9 cellular contexts compared by ENCODE assay signal in the genomic region with DNA sequence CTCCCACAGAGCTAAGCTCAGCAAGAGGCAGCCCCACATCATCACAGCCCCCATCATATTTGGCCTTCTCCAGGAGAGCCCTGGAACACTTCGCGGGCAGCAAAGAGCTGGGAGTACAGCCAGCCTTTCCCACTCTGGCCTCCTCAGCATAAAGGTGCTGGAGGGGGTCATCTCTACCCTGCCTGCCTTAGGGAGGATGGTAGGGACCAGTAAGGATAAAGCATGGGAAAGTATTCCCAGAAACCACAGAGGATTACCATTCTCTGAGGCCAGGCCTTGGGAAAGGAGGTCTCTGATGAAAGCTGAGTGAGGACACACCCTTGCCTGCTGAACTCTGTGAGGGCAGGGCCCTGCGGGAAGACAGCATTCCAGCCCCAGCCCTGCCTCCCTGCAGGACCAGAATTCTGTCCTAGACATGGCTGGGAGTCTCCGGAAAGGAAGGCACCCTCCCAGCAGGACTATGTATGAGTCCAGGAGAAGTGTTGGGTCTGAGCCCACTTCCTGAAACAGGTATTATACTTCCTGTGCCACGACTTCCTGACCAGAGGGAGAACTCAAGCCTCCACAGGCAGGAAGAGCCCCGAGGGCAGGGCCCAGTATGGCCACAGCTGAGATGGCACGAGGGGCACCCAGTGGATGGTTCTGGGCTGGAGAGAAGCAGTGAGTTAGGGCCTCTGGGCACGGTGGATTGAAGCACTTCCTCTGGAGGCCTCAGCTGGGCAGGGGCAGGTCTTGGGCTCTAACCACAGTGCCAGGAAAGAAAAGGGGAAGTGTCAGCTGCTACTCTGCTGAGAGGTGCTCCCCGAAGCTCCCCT. TPM values are rescaled to one million over a fixed set of nuclear protein-coding genes. Genes with fewer than 3 reads are reported as not detected.
DNase-seq lines count a peak whose midpoint lies in the region; ATAC-seq and TF ChIP-seq lines count a peak whose summit lies in the region.
"Had no signal": no experiment of that assay in that cellular context is flagged by ENCODE, and none has a peak within 500 bp of the region (broad histone marks: within the 10 kb centered on the region; RNA-seq: fewer than 3 reads in every experiment).

No MANE protein-coding gene starts in this region.

- TF ChIP-seq CTCF in Calu3 (IDR thresholded peaks at IDR 0.05; ENCODE audit: unreplicated experiment) (no peak), OCI-LY3 (IDR thresholded peaks at IDR 0.05; ENCODE audit: low read depth, low read length) (no peak), dorsolateral prefrontal cortex (IDR thresholded peaks at IDR 0.05 in 54 of 56, conservative IDR thresholded peaks at IDR 0.05 in 2 of 56; ENCODE audit: low read depth in 1 of 56, partially characterized antibody in 56 of 56) (no peak)

- H3K36me3 Mint-ChIP-seq in Calu3 (ENCODE audit: insufficient read depth, unreplicated experiment): peaks cover 47% of the 10 kb centered on the region

- no peak overlapping the region for H4K8ac ChIP-seq in neuronal stem cell (ENCODE audit: low read depth, low read length)

- H3K9ac ChIP-seq in OCI-LY3 (ENCODE audit: low read length): peak overlapping the region; percentile 5; the same call in 1 of the 2 replicates
- no peak overlapping the region for H3K9ac ChIP-seq in neuronal stem cell (ENCODE audit: low read depth, low read length, poor library complexity)

- intact Hi-C loops in Calu3 (cut with micrococcal nuclease; ENCODE audit: unreplicated experiment) (no loop called here), dorsolateral prefrontal cortex (cut with DNase I) (no loop called here)

- no peaks in the 10 kb centered on the region for H4K20me1 ChIP-seq in OCI-LY3 (ENCODE audit: insufficient read depth, low read length)

- H2AFZ ChIP-seq in OCI-LY3 (ENCODE audit: low read depth, low read length) (no peak overlapping the region), neuronal stem cell (ENCODE audit: low read length) (no peak overlapping the region)

- H2BK15ac ChIP-seq in neuronal stem cell (ENCODE audit: low read length): no peak overlapping the region

- H2BK120ac ChIP-seq in neuronal stem cell (ENCODE audit: low read depth, low read length): no peak overlapping the region

- H3K27ac Mint-ChIP-seq in Calu3 (ENCODE audit: unreplicated experiment): peak overlapping the region; percentile 81

- H2BK12ac ChIP-seq in neuronal stem cell (ENCODE audit: low read length): no peak overlapping the region

- H3K4ac ChIP-seq in neuronal stem cell (ENCODE audit: low read length): no peak overlapping the region

- H3K27me3 ChIP-seq in OCI-LY3 (ENCODE audit: low read depth, low read length) (no peaks in the 10 kb centered on the region), dorsolateral prefrontal cortex (no peaks in the 10 kb centered on the region), neuronal stem cell (ENCODE audit: control insufficient read depth in 3 of 3, insufficient read depth in 3 of 3, low read depth in 1 of 3, low read length in 3 of 3) (no peaks in the 10 kb centered on the region)

- ATAC-seq in GM19463 (IDR thresholded peaks at IDR 0.05; ENCODE audit: unreplicated experiment): no peak

- CTCF ChIA-PET in Calu3 (lab: Charles Lee): interaction anchor here (1.3 to 1.9 kb wide), 2 partner anchors 14 to 45 kb away, joined by 3 to 7 read pairs; no protein-coding TSS in a partner anchor

- no peak overlapping the region for H3K4me3 ChIP-seq in OCI-LY3 (ENCODE audit: low read length)
- H3K4me3 ChIP-seq in dorsolateral prefrontal cortex: no peak overlapping the region
- no peak overlapping the region for H3K4me3 ChIP-seq in neuronal stem cell (ENCODE audit: low read length in 2 of 2)

- peak overlapping the region; percentile 37 for H3K4me3 Mint-ChIP-seq in Calu3 (ENCODE audit: low read depth, unreplicated experiment)

- H3K9me3 ChIP-seq in OCI-LY3 (ENCODE audit: insufficient read depth, low read length) (no peaks in the 10 kb centered on the region), neuronal stem cell (replicated peaks in 1 of 2; ENCODE audit: control insufficient read depth in 2 of 2, insufficient read depth in 1 of 2, low read depth in 1 of 2, low read length in 2 of 2) (no peaks in the 10 kb centered on the region)

- H3K4me1 Mint-ChIP-seq in Calu3 (ENCODE audit: low read depth, unreplicated experiment): peaks cover 85% of the 10 kb centered on the region

- H4K91ac ChIP-seq in neuronal stem cell (ENCODE audit: low read depth, low read length, poor library complexity): peak overlapping the region; percentile 61

- H3K14ac ChIP-seq in neuronal stem cell (ENCODE audit: low read length): no peak overlapping the region

- BruUV-seq in Calu3 (replicated peaks; lab: Mats Ljungman, UMichigan): no TSS peak

- H3K36me3 ChIP-seq in OCI-LY3 (replicated peaks; ENCODE audit: low read depth, low read length) (no peaks in the 10 kb centered on the region), neuronal stem cell (replicated peaks in 1 of 2; ENCODE audit: control insufficient read depth in 2 of 2, insufficient read depth in 2 of 2, low read length in 2 of 2) (peaks cover 0 to 4% of the 10 kb centered on the region in 2 donors)

- H3K9me3 Mint-ChIP-seq in Calu3 (ENCODE audit: low read depth, unreplicated experiment): no peaks in the 10 kb centered on the region

- H3K27me3 Mint-ChIP-seq in Calu3 (ENCODE audit: unreplicated experiment): no peaks in the 10 kb centered on the region

- no CpG with 5 or more reads among the region's 9 CpGs for WGBS in neuronal stem cell (ENCODE audit: extremely low coverage in 2 of 2, insufficient read length in 2 of 2, insufficient replicate concordance in 1 of 2), 2 donors

- no peak overlapping the region for H2BK5ac ChIP-seq in neuronal stem cell (ENCODE audit: low read length)

- DNase-seq in Calu3 (peak; percentile 59), dorsolateral prefrontal cortex (no peak), neuronal stem cell (ENCODE audit: low spot score) (no peak), NCI-H128 (lab: John Stamatoyannopoulos, UW; ENCODE audit: unreplicated experiment) (no peak)
- no peak for DNase-seq in effector CD8-positive, alpha-beta T cell (lab: John Stamatoyannopoulos, UW)
- no peak for DNase-seq in stimulated activated CD4-positive, alpha-beta T cell treated with anti-CD3 and anti-CD28 coated beads, Interleukin-12 subunit alpha, Interleukin-12 subunit beta, amount 100 ng/mL, for 4 hours

- H3K23ac ChIP-seq in neuronal stem cell (ENCODE audit: low read depth, low read length, poor library complexity): no peak overlapping the region

- no peak overlapping the region for H2AK5ac ChIP-seq in neuronal stem cell (ENCODE audit: low read depth, low read length)

- H3K79me2 ChIP-seq in OCI-LY3 (ENCODE audit: low read length): no peaks in the 10 kb centered on the region

- 0 out of 2 replicates have a peak overlapping the region, but pooled peaks have one; percentile 1 for H3K27ac ChIP-seq in OCI-LY3 (ENCODE audit: low read length)
- H3K27ac ChIP-seq in dorsolateral prefrontal cortex: peak overlapping the region in 57 of 59 donors; percentile 23 to 87 (median 73)
- H3K27ac ChIP-seq in neuronal stem cell (replicated peaks; ENCODE audit: low read length): no peak overlapping the region

- H3K4me1 ChIP-seq in OCI-LY3 (ENCODE audit: low read length) (peaks cover 46% of the 10 kb centered on the region), neuronal stem cell (ENCODE audit: control insufficient read depth in 2 of 2, insufficient read depth in 1 of 2, low read depth in 1 of 2, low read length in 2 of 2) (peaks cover 4 to 8% of the 10 kb centered on the region in 2 donors)

- H3K4me2 ChIP-seq in OCI-LY3 (ENCODE audit: low read length): peak overlapping the region; percentile 37
- H3K4me2 ChIP-seq in neuronal stem cell (ENCODE audit: insufficient read depth, low read length, poor library complexity, severe bottlenecking): no peak overlapping the region

- no peak overlapping the region for H3K18ac ChIP-seq in neuronal stem cell (ENCODE audit: low read length)

- H3K79me1 ChIP-seq in neuronal stem cell (ENCODE audit: low read depth, low read length): no peaks in the 10 kb centered on the region

RNA-seq across cellular contexts. Expression of a gene that starts 12.9 kb away (rescaled TPM):
- 12.0 and 14.2 TPM in 2 replicates for total RNA-seq in Calu3 (2022)
- total RNA-seq in dorsolateral prefrontal cortex: 10 to 100 TPM in 109 of 120 experiments, 1 to 10 TPM in 11; 4.6 to 43.5 (median 15.5) TPM
- polyA plus RNA-seq in neuronal stem cell (2013, experiment 1 of 2): 13.2 TPM
- 14.0 TPM for polyA plus RNA-seq in neuronal stem cell (2013, experiment 2 of 2)

RNA-seq across cellular contexts. Expression of a gene that starts 24.5 kb away (rescaled TPM):
- 24.5 and 24.8 TPM in 2 replicates for total RNA-seq in Calu3 (2022)
- total RNA-seq in dorsolateral prefrontal cortex: 10 to 100 TPM in 116 of 120 experiments, 1 to 10 TPM in 4; 8.7 to 34.6 (median 16.2) TPM
- polyA plus RNA-seq in neuronal stem cell (2013, experiment 1 of 2): 4.9 TPM
- 4.8 TPM for polyA plus RNA-seq in neuronal stem cell (2013, experiment 2 of 2)

RNA-seq across cellular contexts. Expression of a gene that starts 35.6 kb away (rescaled TPM):
- not detected in 2 replicates for total RNA-seq in Calu3 (2022)
- 1 to 10 TPM in 27 of 120 experiments, under 1 TPM in 47, not detected in 46; 0.23 to 6.7 (median 0.77) TPM for total RNA-seq in dorsolateral prefrontal cortex
- polyA plus RNA-seq in neuronal stem cell (2013, experiment 1 of 2): 0.01 TPM
- 0.04 TPM for polyA plus RNA-seq in neuronal stem cell (2013, experiment 2 of 2)
- total RNA-seq: H1 had no signal
- polyA plus RNA-seq: H1 had no signal

RNA-seq across cellular contexts. Expression of a gene that starts 54.5 kb away (rescaled TPM):
- 181 and 197 TPM in 2 replicates for total RNA-seq in Calu3 (2022)
- 100 to 1,000 TPM; 120 to 195 (median 158) TPM for total RNA-seq in dorsolateral prefrontal cortex
- 131 TPM for polyA plus RNA-seq in neuronal stem cell (2013, experiment 1 of 2)
- polyA plus RNA-seq in neuronal stem cell (2013, experiment 2 of 2): 132 TPM

RNA-seq across cellular contexts. Expression of a gene that starts 54.6 kb away (rescaled TPM):
- total RNA-seq in Calu3 (2022): 5.0 and 5.5 TPM in 2 replicates
- 10 to 100 TPM in 1 of 120 experiments, 1 to 10 TPM in 119; 1.9 to 13.1 (median 6.2) TPM for total RNA-seq in dorsolateral prefrontal cortex
- polyA plus RNA-seq in neuronal stem cell (2013, experiment 1 of 2): 4.8 TPM
- polyA plus RNA-seq in neuronal stem cell (2013, experiment 2 of 2): 4.9 TPM
